Comparison of ENCODE assay signal across 1 cellular context in the genomic region with DNA sequence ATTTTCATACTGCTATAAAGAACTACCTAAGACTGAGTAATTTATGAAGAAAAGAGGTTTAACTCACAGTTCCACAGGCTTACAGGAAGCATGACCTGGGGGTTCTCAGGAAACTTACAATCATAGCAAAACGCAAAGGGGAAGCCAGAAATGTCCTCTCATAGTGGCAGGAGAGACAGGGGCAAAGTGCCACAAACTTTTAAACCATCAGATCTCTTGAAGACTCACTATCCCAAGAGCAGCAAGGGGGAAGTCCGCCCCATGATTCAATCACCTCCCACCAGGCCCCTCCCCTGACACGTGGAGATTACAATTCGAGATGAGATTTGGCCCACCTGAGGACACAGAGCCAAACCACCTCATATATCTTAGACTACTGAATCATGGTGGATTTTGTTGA.
TF ChIP-seq lines count a peak whose summit lies in the region.

No MANE protein-coding gene starts in this region.

TF ChIP-seq in HepG2, 621 proteins besides CTCF, POLR2A, EP300 and RAD21 (continued from another document):
- TF ChIP-seq ZSCAN9 (CRISPR knock-in tag; IDR thresholded peaks at IDR 0.05; ENCODE audit: borderline replicate concordance) (no peak), ZBTB42 (CRISPR knock-in tag; IDR thresholded peaks at IDR 0.05) (no peak), POGZ (CRISPR knock-in tag; IDR thresholded peaks at IDR 0.05) (no peak)
- TF ChIP-seq, protein P1, sequence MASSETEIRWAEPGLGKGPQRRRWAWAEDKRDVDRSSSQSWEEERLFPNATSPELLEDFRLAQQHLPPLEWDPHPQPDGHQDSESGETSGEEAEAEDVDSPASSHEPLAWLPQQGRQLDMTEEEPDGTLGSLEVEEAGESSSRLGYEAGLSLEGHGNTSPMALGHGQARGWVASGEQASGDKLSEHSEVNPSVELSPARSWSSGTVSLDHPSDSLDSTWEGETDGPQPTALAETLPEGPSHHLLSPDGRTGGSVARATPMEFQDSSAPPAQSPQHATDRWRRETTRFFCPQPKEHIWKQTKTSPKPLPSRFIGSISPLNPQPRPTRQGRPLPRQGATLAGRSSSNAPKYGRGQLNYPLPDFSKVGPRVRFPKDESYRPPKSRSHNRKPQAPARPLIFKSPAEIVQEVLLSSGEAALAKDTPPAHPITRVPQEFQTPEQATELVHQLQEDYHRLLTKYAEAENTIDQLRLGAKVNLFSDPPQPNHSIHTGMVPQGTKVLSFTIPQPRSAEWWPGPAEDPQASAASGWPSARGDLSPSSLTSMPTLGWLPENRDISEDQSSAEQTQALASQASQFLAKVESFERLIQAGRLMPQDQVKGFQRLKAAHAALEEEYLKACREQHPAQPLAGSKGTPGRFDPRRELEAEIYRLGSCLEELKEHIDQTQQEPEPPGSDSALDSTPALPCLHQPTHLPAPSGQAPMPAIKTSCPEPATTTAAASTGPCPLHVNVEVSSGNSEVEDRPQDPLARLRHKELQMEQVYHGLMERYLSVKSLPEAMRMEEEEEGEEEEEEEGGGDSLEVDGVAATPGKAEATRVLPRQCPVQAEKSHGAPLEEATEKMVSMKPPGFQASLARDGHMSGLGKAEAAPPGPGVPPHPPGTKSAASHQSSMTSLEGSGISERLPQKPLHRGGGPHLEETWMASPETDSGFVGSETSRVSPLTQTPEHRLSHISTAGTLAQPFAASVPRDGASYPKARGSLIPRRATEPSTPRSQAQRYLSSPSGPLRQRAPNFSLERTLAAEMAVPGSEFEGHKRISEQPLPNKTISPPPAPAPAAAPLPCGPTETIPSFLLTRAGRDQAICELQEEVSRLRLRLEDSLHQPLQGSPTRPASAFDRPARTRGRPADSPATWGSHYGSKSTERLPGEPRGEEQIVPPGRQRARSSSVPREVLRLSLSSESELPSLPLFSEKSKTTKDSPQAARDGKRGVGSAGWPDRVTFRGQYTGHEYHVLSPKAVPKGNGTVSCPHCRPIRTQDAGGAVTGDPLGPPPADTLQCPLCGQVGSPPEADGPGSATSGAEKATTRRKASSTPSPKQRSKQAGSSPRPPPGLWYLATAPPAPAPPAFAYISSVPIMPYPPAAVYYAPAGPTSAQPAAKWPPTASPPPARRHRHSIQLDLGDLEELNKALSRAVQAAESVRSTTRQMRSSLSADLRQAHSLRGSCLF (CRISPR knock-in tag; IDR thresholded peaks at IDR 0.05; ENCODE audit: borderline replicate concordance): no peak
